ENCODE assay signal across 9 cellular contexts in the genomic region with DNA sequence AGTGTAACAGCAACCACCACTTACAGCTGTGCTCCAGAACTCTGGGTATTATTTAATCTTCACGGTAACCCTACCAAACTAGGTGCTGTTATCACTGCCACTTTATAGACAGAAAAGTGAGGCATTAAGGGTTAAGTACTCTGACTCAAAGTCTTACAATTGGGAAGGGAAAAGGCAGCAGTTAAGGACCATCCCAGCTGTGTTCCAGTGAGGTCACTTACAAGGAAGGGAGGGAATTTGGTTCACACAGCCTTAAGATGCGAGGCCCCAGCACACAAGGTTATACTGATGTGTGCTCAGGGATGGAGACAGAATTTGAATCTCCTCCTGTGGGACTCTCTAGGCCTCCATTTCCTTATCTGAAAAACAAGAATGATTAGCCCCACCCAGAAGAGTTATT. TPM values are rescaled to one million over a fixed set of nuclear protein-coding genes. Genes with fewer than 3 reads are reported as not detected.
DNase-seq lines count a peak whose midpoint lies in the region; ATAC-seq and TF ChIP-seq lines count a peak whose summit lies in the region.
"Had no signal": no experiment of that assay in that cellular context is flagged by ENCODE, and none has a peak within 500 bp of the region (broad histone marks: within the 10 kb centered on the region; RNA-seq: fewer than 3 reads in every experiment).

No MANE protein-coding gene starts in this region.

- H3K4me1 ChIP-seq in GM23248 (ENCODE audit: insufficient read depth) (peaks cover 42% of the 10 kb centered on the region), SJSA1 (replicated peaks) (peaks cover 46% of the 10 kb centered on the region)

- no peaks in the 10 kb centered on the region for H3K9me2 ChIP-seq in GM23248 (ENCODE audit: insufficient read depth)

- H3K36me3 ChIP-seq in GM23248 (ENCODE audit: low read depth) (no peaks in the 10 kb centered on the region), SJSA1 (no peaks in the 10 kb centered on the region)

- peaks cover 4% of the 10 kb centered on the region for H3F3A ChIP-seq in GM23248 (ENCODE audit: insufficient read depth)

- no peaks in the 10 kb centered on the region for H3K27me3 Mint-ChIP-seq in osteocyte (ENCODE audit: unreplicated experiment)

- POLR2A ChIA-PET in GM10248 (lab: Yijun Ruan, JAX): no interaction called here

- H2AFZ ChIP-seq in GM23248: peak overlapping the region; percentile 37; the same call in 1 of the 2 replicates

- peak overlapping the region; percentile 39 for H3K9ac ChIP-seq in GM23248

- no peaks in the 10 kb centered on the region for H3K27me3 ChIP-seq in GM23248 (replicated peaks; ENCODE audit: insufficient read depth)
- H3K27me3 ChIP-seq in SJSA1 (replicated peaks): no peaks in the 10 kb centered on the region

- no peak for TF ChIP-seq CTCF in fibroblast of mammary gland (conservative IDR thresholded peaks at IDR 0.05; ENCODE audit: control insufficient read depth, insufficient read depth, low read depth, low read length)
- TF ChIP-seq CTCF in osteocyte (IDR thresholded peaks at IDR 0.05): no peak
- no peak for TF ChIP-seq CTCF in GM10248 (IDR thresholded peaks at IDR 0.05; ENCODE audit: control extremely low read depth, extremely low read depth, low read depth, missing control alignments)

- DNase-seq in GM23248: peak; percentile 73
- DNase-seq in SJSA1 (ENCODE audit: low read depth in 1 of 2, low spot score in 2 of 2): peak in 1 of 2 experiments; percentile 20
- peak; percentile 84 for DNase-seq in fibroblast of mammary gland (ENCODE audit: low read depth)
- no peak for DNase-seq in osteocyte (ENCODE audit: extremely low spot score, unreplicated experiment)
- DNase-seq in NCI-H2196 treated with DMSO at 0.1 percent for 48 hours (lab: John Stamatoyannopoulos, UW; ENCODE audit: unreplicated experiment): no peak
- no peak for DNase-seq in GM10248 (ENCODE audit: extremely low spot score)
- DNase-seq: Kasumi-1 had no signal

- in situ Hi-C loops in GM23248 (cut with MboI): no loop called here

- peaks cover 76% of the 10 kb centered on the region for H3K79me2 ChIP-seq in GM23248 (ENCODE audit: insufficient read depth)

- H3K27ac ChIP-seq in GM23248: peak overlapping the region; percentile 65
- H3K27ac ChIP-seq in SJSA1: peak overlapping the region; percentile 73

- 84 to 86% methylated on average over 2 of the region's 2 CpGs for WGBS in GM23248 (ENCODE audit: low coverage in 1 of 2, low lambda C conversion rate in 2 of 2, missing lambda C conversion rate in 2 of 2), 2 experiments

- no peaks in the 10 kb centered on the region for H3K9me3 Mint-ChIP-seq in osteocyte (ENCODE audit: unreplicated experiment)

- no peak for ATAC-seq in HG03460 (IDR thresholded peaks at IDR 0.05; ENCODE audit: unreplicated experiment)
- no peak for ATAC-seq in activated CD4-positive, CD25-positive, alpha-beta regulatory T cell treated with anti-CD3 and anti-CD28 coated beads, Interleukin-2, amount 50 U/mL, for 24 hours

- no peaks in the 10 kb centered on the region for H4K20me1 ChIP-seq in GM23248 (ENCODE audit: insufficient read depth)

- H3K27ac Mint-ChIP-seq in osteocyte (ENCODE audit: unreplicated experiment): peak overlapping the region; percentile 91

- H3K36me3 Mint-ChIP-seq in osteocyte (ENCODE audit: unreplicated experiment): no peaks in the 10 kb centered on the region

- CTCF ChIA-PET in GM10248 (lab: Yijun Ruan, JAX): interaction anchor here (1.1 to 1.9 kb wide), 3 partner anchors 20 to 143 kb away, joined by 3 to 5 read pairs (median 3); no protein-coding TSS in a partner anchor

- H3K9me3 ChIP-seq in GM23248 (ENCODE audit: low read depth): no peaks in the 10 kb centered on the region
- 0 out of 2 replicates have a peak, but pooled peaks cover 3% of the 10 kb centered on the region for H3K9me3 ChIP-seq in SJSA1 (replicated peaks)

- H3K4me3 ChIP-seq in GM23248 (0 out of 2 replicates have a peak overlapping the region, but pooled peaks have one; percentile 15), SJSA1 (no peak overlapping the region), fibroblast of mammary gland (ENCODE audit: control insufficient read depth, low read depth, low read length) (no peak overlapping the region)

- H3K4me3 Mint-ChIP-seq in osteocyte (ENCODE audit: unreplicated experiment): no peak overlapping the region

- peaks cover 53% of the 10 kb centered on the region for H3K4me1 Mint-ChIP-seq in osteocyte (ENCODE audit: unreplicated experiment)

- peak overlapping the region; percentile 74 for H3K4me2 ChIP-seq in GM23248 (ENCODE audit: unreplicated experiment)

RNA-seq across cellular contexts. Expression of a gene that starts 46.7 kb away (rescaled TPM):
- total RNA-seq in GM23248 (2014; rRNA removed; shearing (Covaris generic)): 2.7 and 4.7 TPM in 2 replicates
- 2.8 and 3.1 TPM in 2 replicates for polyA plus RNA-seq in GM23248 (2016; fragmentation: Nextera tagmentation; extraction: Ambion mirVana)
- 3.0 and 3.6 TPM in 2 replicates for total RNA-seq in SJSA1 (2014; rRNA removed; shearing (Covaris generic))
- 6.4 and 6.5 TPM in 2 replicates for total RNA-seq in osteocyte

Comparison
In these comparisons a context has a peak if more than half of its experiments do, and no peak if none do; other contexts are left out.
1. DNase-seq: peak in GM23248 (single experiment) and fibroblast of mammary gland (single experiment); none in osteocyte (single experiment), NCI-H2196 treated with DMSO at 0.1 percent for 48 hours (single experiment) and GM10248 (single experiment).